ENCODE assay signal across 11 cellular contexts in the genomic region with DNA sequence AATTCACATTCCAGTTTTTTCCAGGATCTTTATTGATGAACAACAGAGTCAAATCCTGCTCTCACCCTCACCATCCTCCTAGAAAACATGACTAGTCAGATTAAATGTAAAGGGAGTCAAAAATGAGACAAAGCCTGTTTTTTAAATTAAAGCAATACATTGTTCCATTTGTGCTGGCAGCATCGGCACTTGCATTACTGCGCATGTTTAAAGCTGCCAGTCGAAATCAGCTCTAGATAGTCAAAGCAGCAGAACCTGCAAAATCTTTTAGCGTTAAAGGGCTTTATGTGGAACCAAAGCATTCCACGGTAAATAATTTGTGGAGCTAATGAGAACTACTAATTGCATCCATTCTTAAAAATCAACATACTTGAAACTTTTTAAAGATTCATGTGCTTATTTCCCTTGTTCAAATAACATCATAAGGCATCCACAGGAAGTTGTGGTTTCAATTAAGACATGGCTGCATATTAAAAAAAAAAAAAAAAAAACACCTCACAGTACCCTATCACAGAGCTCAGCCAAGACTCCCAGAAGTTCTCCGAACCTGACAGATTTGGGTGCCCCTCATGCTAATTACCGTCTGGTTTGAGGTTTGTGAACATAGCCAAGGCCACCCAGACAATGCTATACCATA.
DNase-seq lines count a peak whose midpoint lies in the region; ATAC-seq, FAIRE-seq and TF ChIP-seq lines count a peak whose summit lies in the region.
"Had no signal": no experiment of that assay in that cellular context is flagged by ENCODE, and none has a peak within 500 bp of the region (broad histone marks: within the 10 kb centered on the region; RNA-seq: fewer than 3 reads in every experiment).

No MANE protein-coding gene starts in this region.

- peak; percentile 53 for FAIRE-seq in GM18507 (lab: Jason Lieb, UNC)

- no peak overlapping the region for H3K4me3 Mint-ChIP-seq in mesothelial cell of epicardium

- H3K36me3 Mint-ChIP-seq in activated naive CD4-positive, alpha-beta T cell treated with anti-CD3 and anti-CD28 coated beads, Interleukin-2, amount 50 U/mL, for 72 hours = peaks cover 5 to 9% of the 10 kb centered on the region in 2 donors
- H3K36me3 Mint-ChIP-seq in mesothelial cell of epicardium = peaks cover 6% of the 10 kb centered on the region

- H3K27ac Mint-ChIP-seq in activated naive CD4-positive, alpha-beta T cell treated with anti-CD3 and anti-CD28 coated beads, Interleukin-2, amount 50 U/mL, for 72 hours = peak overlapping the region; percentile 5 to 46
- H3K27ac Mint-ChIP-seq in mesothelial cell of epicardium = peak overlapping the region; percentile 59

- TF ChIP-seq CTCF in mesothelial cell of epicardium (IDR thresholded peaks at IDR 0.05; ENCODE audit: unreplicated experiment) = no peak
- TF ChIP-seq CTCF in dorsolateral prefrontal cortex (IDR thresholded peaks at IDR 0.05 in 54 of 56, conservative IDR thresholded peaks at IDR 0.05 in 2 of 56; ENCODE audit: low read depth in 1 of 56, partially characterized antibody in 56 of 56) = no peak

- H3K27ac ChIP-seq in dorsolateral prefrontal cortex = peak overlapping the region in 8 of 59 donors; percentile 12 to 59 (median 40)
- H3K27ac ChIP-seq: WERI-Rb-1 had no signal

- peaks cover 20% of the 10 kb centered on the region for H3K4me1 Mint-ChIP-seq in mesothelial cell of epicardium

- DNase-seq in CD1c-positive myeloid dendritic cell (ENCODE audit: extremely low spot score) (peak; percentile 9), GM18507 (ENCODE audit: extremely low spot score, insufficient read length, low read depth) (no peak), mesothelial cell of epicardium (ENCODE audit: low spot score in 2 of 2, unreplicated experiment in 2 of 2) (no peak), D341Med (ENCODE audit: low spot score) (no peak), RPMI8226 (no peak), dorsolateral prefrontal cortex (no peak)
- DNase-seq in activated naive CD4-positive, alpha-beta T cell treated with anti-CD3 and anti-CD28 coated beads, Interleukin-2, amount 50 U/mL, for 72 hours (ENCODE audit: low spot score in 2 of 2) = no peak
- DNase-seq: occipital lobe; stimulated activated CD4-positive, alpha-beta T cell treated with anti-CD3 and anti-CD28 coated beads, Interleukin-12 subunit alpha, Interleukin-12 subunit beta, amount 100 ng/mL, for 4 hours; WERI-Rb-1 had no signal

- peaks cover 0 to 45% (median 6%) of the 10 kb centered on the region in 45 donors for H3K27me3 ChIP-seq in dorsolateral prefrontal cortex

- intact Hi-C loops in dorsolateral prefrontal cortex (cut with DNase I) = no loop called here

- H3K27me3 Mint-ChIP-seq in mesothelial cell of epicardium (ENCODE audit: low read depth) = no peaks in the 10 kb centered on the region

- peak in 1 of 2 donors; percentile 49 for ATAC-seq in activated naive CD4-positive, alpha-beta T cell treated with anti-CD3 and anti-CD28 coated beads, Interleukin-2, amount 50 U/mL, for 72 hours
- ATAC-seq in HG03378 (IDR thresholded peaks at IDR 0.05; ENCODE audit: unreplicated experiment) = no peak

- no peaks in the 10 kb centered on the region for H3K9me3 Mint-ChIP-seq in activated naive CD4-positive, alpha-beta T cell treated with anti-CD3 and anti-CD28 coated beads, Interleukin-2, amount 50 U/mL, for 72 hours
- H3K9me3 Mint-ChIP-seq in mesothelial cell of epicardium = peaks cover 31% of the 10 kb centered on the region

- peak overlapping the region in 21 of 59 donors; percentile 4 to 45 (median 32) for H3K4me3 ChIP-seq in dorsolateral prefrontal cortex
